ENCODE assay signal across 14 cellular contexts in the genomic region with DNA sequence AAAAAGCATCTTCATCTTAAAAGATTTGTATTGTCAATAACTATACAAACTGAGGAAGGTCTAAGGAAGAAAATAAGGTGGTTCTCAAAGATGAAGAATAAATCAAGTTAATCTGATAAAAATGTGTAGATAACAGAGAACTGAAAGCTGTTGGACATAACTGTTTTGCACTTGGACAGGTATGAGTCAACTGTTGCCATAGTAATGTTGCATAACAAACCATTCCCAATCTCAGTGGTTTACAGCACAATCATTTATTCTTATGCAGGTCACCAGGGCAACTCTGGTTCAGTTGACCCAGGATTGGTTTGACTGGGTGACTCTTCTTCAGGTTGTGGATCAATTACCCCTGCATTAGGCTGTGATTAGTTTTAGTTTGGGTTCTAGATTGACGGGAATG.
DNase-seq lines count a peak whose midpoint lies in the region; ATAC-seq, FAIRE-seq and TF ChIP-seq lines count a peak whose summit lies in the region.
"Had no signal": no experiment of that assay in that cellular context is flagged by ENCODE, and none has a peak within 500 bp of the region (broad histone marks: within the 10 kb centered on the region; RNA-seq: fewer than 3 reads in every experiment).

No MANE protein-coding gene starts in this region.

- H3K4me1 ChIP-seq in testis, result no peaks in the 10 kb centered on the region

- no peaks in the 10 kb centered on the region for H3K36me3 ChIP-seq in testis (ENCODE audit: low read depth, missing control alignments)

- TF ChIP-seq POLR2A in testis (IDR thresholded peaks at IDR 0.05), result no peak

- no peak overlapping the region for H3K27ac ChIP-seq in dorsolateral prefrontal cortex
- H3K27ac ChIP-seq in testis, result no peak overlapping the region
- H3K27ac ChIP-seq: skin epidermis had no signal

- DNase-seq in ELR (ENCODE audit: low read depth), result peak; percentile 81
- peak; percentile 21 for DNase-seq in HTR-8/SVneo (ENCODE audit: insufficient read length, low spot score)
- DNase-seq in astrocyte of the cerebellum (ENCODE audit: low read depth), result peak; percentile 29
- peak; percentile 83 for DNase-seq in kidney tubule cell (ENCODE audit: low spot score)
- DNase-seq in dorsolateral prefrontal cortex, result no peak
- no peak for DNase-seq in NCI-H510A (lab: John Stamatoyannopoulos, UW)
- DNase-seq in testis, result no peak
- DNase-seq: activated CD4-positive, alpha-beta T cell treated with anti-CD3 and anti-CD28 coated beads, Interleukin-2, amount 50 U/mL, for 48 hours; endodermal cell; Karpas-422; naive thymus-derived CD8-positive, alpha-beta T cell; NCI-H526 had no signal

- WGBS in testis, 2 donors, result 100% methylated on average over 1 of the region's 1 CpG

- no peaks in the 10 kb centered on the region for H3K27me3 ChIP-seq in dorsolateral prefrontal cortex
- H3K27me3 ChIP-seq in testis, result no peaks in the 10 kb centered on the region

- FAIRE-seq in HTR-8/SVneo (lab: Jason Lieb, UNC), result peak; percentile 74

- intact Hi-C loops in dorsolateral prefrontal cortex (cut with DNase I) (no loop called here), testis (cut with DNase I; ENCODE audit: low total_unique reads) (no loop called here)

- TF ChIP-seq CTCF in astrocyte of the cerebellum (IDR thresholded peaks at IDR 0.05; ENCODE audit: low read depth, low read length, missing control alignments) (no peak), dorsolateral prefrontal cortex (IDR thresholded peaks at IDR 0.05 in 54 of 56, conservative IDR thresholded peaks at IDR 0.05 in 2 of 56; ENCODE audit: low read depth in 1 of 56, partially characterized antibody in 56 of 56) (no peak), testis (IDR thresholded peaks at IDR 0.05) (no peak)

- ATAC-seq in GM21786 (IDR thresholded peaks at IDR 0.05; ENCODE audit: unreplicated experiment), result no peak
- ATAC-seq: naive thymus-derived CD8-positive, alpha-beta T cell had no signal

- no peaks in the 10 kb centered on the region for H3K9me3 ChIP-seq in testis

- H3K4me3 ChIP-seq in astrocyte of the cerebellum (ENCODE audit: low read depth, low read length), result no peak overlapping the region
- no peak overlapping the region for H3K4me3 ChIP-seq in dorsolateral prefrontal cortex
- no peak overlapping the region for H3K4me3 ChIP-seq in testis
- H3K4me3 ChIP-seq: skin epidermis had no signal

- in situ Hi-C loops in astrocyte of the cerebellum (cut with HindIII; ENCODE audit: low sequenced_read_pairs), result no loop called here

Comparison
In these comparisons a context has a peak if more than half of its experiments do, and no peak if none do; other contexts are left out.
1. DNase-seq: peak in ELR (single experiment), HTR-8/SVneo (single experiment), astrocyte of the cerebellum (single experiment) and kidney tubule cell (single experiment); none in dorsolateral prefrontal cortex (0 of 10), NCI-H510A (single experiment) and testis (single experiment).